Comparison of ENCODE assay signal across 22 cellular contexts in the genomic region with DNA sequence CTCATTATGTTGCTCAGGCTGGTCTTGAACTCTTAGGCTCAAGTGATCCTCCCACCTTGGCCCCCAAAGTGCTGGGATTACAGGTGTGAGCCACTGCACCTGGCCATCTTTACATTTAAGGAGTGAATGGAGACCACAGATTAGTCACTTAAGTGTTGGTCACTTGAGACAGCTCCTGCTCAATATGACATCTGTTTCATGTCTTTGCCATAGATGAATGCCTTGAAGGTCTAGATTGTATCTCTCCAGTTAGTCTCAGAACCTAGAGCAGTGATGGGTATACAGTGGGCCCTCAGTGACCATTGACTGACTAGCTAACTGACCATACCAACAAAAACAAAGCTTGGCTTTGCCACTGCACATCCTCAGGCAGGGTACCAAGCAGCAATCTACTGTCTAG. TPM values are rescaled to one million over a fixed set of nuclear protein-coding genes. Genes with fewer than 3 reads are reported as not detected.
DNase-seq lines count a peak whose midpoint lies in the region; ATAC-seq and TF ChIP-seq lines count a peak whose summit lies in the region.
"Had no signal": no experiment of that assay in that cellular context is flagged by ENCODE, and none has a peak within 500 bp of the region (broad histone marks: within the 10 kb centered on the region; RNA-seq: fewer than 3 reads in every experiment).

No MANE protein-coding gene starts in this region.

- H3K36me3 ChIP-seq in trophoblast cell (ENCODE audit: control insufficient read depth in 1 of 2, insufficient read depth in 2 of 2, low read length in 2 of 2) (no peaks in the 10 kb centered on the region), body of pancreas (replicated peaks in 1 of 2; ENCODE audit: insufficient read depth in 1 of 2, low read depth in 2 of 2) (no peaks in the 10 kb centered on the region)
- H3K36me3 ChIP-seq: BE2C, BLaER1 had no signal

- H3K27ac ChIP-seq in trophoblast cell (ENCODE audit: low read depth, low read length) (no peak overlapping the region), body of pancreas (no peak overlapping the region)
- H3K27ac ChIP-seq: BLaER1 had no signal

- intact Hi-C loops in body of pancreas (cut with DNase I) = no loop called here

- no peak overlapping the region for H4K8ac ChIP-seq in trophoblast cell (ENCODE audit: low read depth, low read length)

- no peak overlapping the region for H2AFZ ChIP-seq in trophoblast cell (ENCODE audit: insufficient read depth, low read length, poor library complexity)

- H3K4me1 Mint-ChIP-seq in activated T-helper 17 cell treated with anti-CD3 and anti-CD28 coated beads, Interleukin-2, amount 50 U/mL, for 72 hours = peaks cover 7% of the 10 kb centered on the region

- H3K79me1 ChIP-seq in trophoblast cell (ENCODE audit: low read length) = no peaks in the 10 kb centered on the region

- H3K4me2 ChIP-seq in trophoblast cell (ENCODE audit: low read length) = no peak overlapping the region
- H3K4me2 ChIP-seq: BLaER1 had no signal

- no peaks in the 10 kb centered on the region for H3K9me3 Mint-ChIP-seq in activated T-helper 17 cell treated with anti-CD3 and anti-CD28 coated beads, Interleukin-2, amount 50 U/mL, for 72 hours
- H3K9me3 Mint-ChIP-seq: CD4-positive, alpha-beta memory T cell; CD4-positive, CD25-positive, alpha-beta regulatory T cell; CD8-positive, alpha-beta memory T cell had no signal

- no peaks in the 10 kb centered on the region for H3K36me3 Mint-ChIP-seq in activated T-helper 17 cell treated with anti-CD3 and anti-CD28 coated beads, Interleukin-2, amount 50 U/mL, for 72 hours (ENCODE audit: low read depth)
- H3K36me3 Mint-ChIP-seq: CD14-positive monocyte; CD4-positive, alpha-beta memory T cell had no signal

- H2BK12ac ChIP-seq in trophoblast cell (ENCODE audit: low read length) = no peak overlapping the region

- H3K27me3 ChIP-seq in trophoblast cell (ENCODE audit: insufficient read depth, low read length) (no peaks in the 10 kb centered on the region), body of pancreas (no peaks in the 10 kb centered on the region)
- H3K27me3 ChIP-seq: BE2C, BLaER1 had no signal

- H2BK120ac ChIP-seq in trophoblast cell (ENCODE audit: insufficient read depth, low read length, poor library complexity) = no peak overlapping the region

- no peak overlapping the region for H3K4ac ChIP-seq in trophoblast cell (ENCODE audit: low read depth, low read length)

- no peak overlapping the region for H3K18ac ChIP-seq in trophoblast cell (ENCODE audit: low read length)

- H3K4me3 ChIP-seq in trophoblast cell (ENCODE audit: low read depth, low read length) (no peak overlapping the region), body of pancreas (no peak overlapping the region)
- H3K4me3 ChIP-seq: BLaER1, GM12878 had no signal

- no peak overlapping the region for H3K14ac ChIP-seq in trophoblast cell (ENCODE audit: low read length)

- H3K9me3 ChIP-seq in trophoblast cell (ENCODE audit: insufficient read depth, low read depth, low read length) (no peaks in the 10 kb centered on the region), body of pancreas (no peaks in the 10 kb centered on the region)
- H3K9me3 ChIP-seq: BE2C, BLaER1 had no signal

- no peak overlapping the region for H2AK5ac ChIP-seq in trophoblast cell (ENCODE audit: low read length)

- no peak overlapping the region for H2BK5ac ChIP-seq in trophoblast cell (ENCODE audit: low read depth, low read length, poor library complexity)

- DNase-seq in SK-N-DZ (ENCODE audit: low spot score) (peak; percentile 65), trophoblast cell (no peak), body of pancreas (no peak)
- no peak for DNase-seq in activated CD4-positive, CD25-positive, alpha-beta regulatory T cell treated with anti-CD3 and anti-CD28 coated beads, Interleukin-2, amount 50 U/mL, for 72 hours
- DNase-seq: 8988T; ACHN; BE2C; C1 segment of cervical spinal cord; CD4-positive, alpha-beta memory T cell; CD4-positive, CD25-positive, alpha-beta regulatory T cell; CD8-positive, alpha-beta memory T cell; COR-L47; DMS 273 treated with DMSO at 0.1 percent for 48 hours; DMS153; DMS53; DMS79; DND-41; EL had no signal

- H3K4me1 ChIP-seq in trophoblast cell (ENCODE audit: control insufficient read depth in 1 of 2, insufficient read depth in 2 of 2, low read length in 2 of 2) (peaks cover 0 to 5% of the 10 kb centered on the region in 2 experiments), body of pancreas (no peaks in the 10 kb centered on the region)

- no peak for TF ChIP-seq CTCF in body of pancreas (IDR thresholded peaks at IDR 0.05)

- no peaks in the 10 kb centered on the region for H3K27me3 Mint-ChIP-seq in activated T-helper 17 cell treated with anti-CD3 and anti-CD28 coated beads, Interleukin-2, amount 50 U/mL, for 72 hours

- no peak overlapping the region for H3K27ac Mint-ChIP-seq in activated T-helper 17 cell treated with anti-CD3 and anti-CD28 coated beads, Interleukin-2, amount 50 U/mL, for 72 hours
- H3K27ac Mint-ChIP-seq: CD14-positive monocyte; CD4-positive, alpha-beta memory T cell; CD4-positive, CD25-positive, alpha-beta regulatory T cell; CD8-positive, alpha-beta memory T cell had no signal

- H3K9ac ChIP-seq in trophoblast cell (ENCODE audit: low read length) = no peak overlapping the region
- H3K9ac ChIP-seq: BLaER1 had no signal

- H4K12ac ChIP-seq in trophoblast cell (ENCODE audit: low read depth, low read length) = no peak overlapping the region

- peak; percentile 46 for ATAC-seq in activated T-helper 17 cell treated with anti-CD3 and anti-CD28 coated beads, Interleukin-2, amount 50 U/mL, for 72 hours (replicated peaks)
- no peak for ATAC-seq in body of pancreas
- ATAC-seq: GM12878 had no signal

- no peak overlapping the region for H3K4me3 Mint-ChIP-seq in activated T-helper 17 cell treated with anti-CD3 and anti-CD28 coated beads, Interleukin-2, amount 50 U/mL, for 72 hours
- H3K4me3 Mint-ChIP-seq: CD14-positive monocyte; CD4-positive, alpha-beta memory T cell; CD4-positive, CD25-positive, alpha-beta regulatory T cell; CD8-positive, alpha-beta memory T cell had no signal

- no peaks in the 10 kb centered on the region for H3K79me2 ChIP-seq in trophoblast cell (ENCODE audit: control insufficient read depth, insufficient read depth, low read length, poor library complexity)

- TF ChIP-seq POLR2A in body of pancreas (IDR thresholded peaks at IDR 0.05) = no peak

- H4K91ac ChIP-seq in trophoblast cell (ENCODE audit: low read depth, low read length) = no peak overlapping the region

- H3K23ac ChIP-seq in trophoblast cell (ENCODE audit: low read length) = peak overlapping the region; percentile 28

RNA-seq across cellular contexts. Expression of gene BCL9, which starts 15.3 kb away (rescaled TPM):
- 10.5 and 10.8 TPM in 2 replicates for polyA plus RNA-seq in SK-N-DZ (2014; cell fraction: cytosol; rRNA removed)
- 6.8 and 16.2 TPM in 2 replicates for polyA plus RNA-seq in SK-N-DZ (2014; cell fraction: nucleus; rRNA removed)
- total RNA-seq in activated T-helper 17 cell treated with anti-CD3 and anti-CD28 coated beads, Interleukin-2, amount 50 U/mL, for 72 hours = 10 to 100 TPM; 11.1 to 28.3 TPM
- 15.8 and 16.4 TPM in 2 replicates for polyA plus RNA-seq in trophoblast cell (2013)
- 1 to 10 TPM; 5.9 to 8.0 TPM for total RNA-seq in body of pancreas
